Comparison of ENCODE assay signal across 8 cellular contexts in genomic region chrX:113929004-113929403, GRCh38.
DNase-seq lines count a peak whose midpoint lies in the region; ATAC-seq and TF ChIP-seq lines count a peak whose summit lies in the region.

No MANE protein-coding gene starts in this region.

- peak; percentile 89 for TF ChIP-seq RAD21 in SK-N-SH (IDR thresholded peaks at IDR 0.05; ENCODE audit: low read length)

- no peak for ATAC-seq in psoas muscle

- no peak overlapping the region for H3K9ac ChIP-seq in SK-N-SH

- H3K9me2 ChIP-seq in SK-N-SH, result no peaks in the 10 kb centered on the region

- no peaks in the 10 kb centered on the region for H3K79me2 ChIP-seq in SK-N-SH (ENCODE audit: insufficient read depth)

- no peak overlapping the region for H3K27ac ChIP-seq in SK-N-SH (ENCODE audit: low read depth in 2 of 2, low read length in 1 of 2)
- H3K27ac ChIP-seq in psoas muscle, result no peak overlapping the region

- TF ChIP-seq CTCF in SK-N-SH (IDR thresholded peaks at IDR 0.05) (peak; percentile 77), psoas muscle (IDR thresholded peaks at IDR 0.05) (no peak)

- POLR2A ChIA-PET in SK-N-SH (lab: Yijun Ruan, JAX), result no interaction called here

- WGBS in SK-N-SH (ENCODE audit: low lambda C conversion rate), result 13% methylated on average over 3 of the region's 3 CpGs
- 24 to 49% (median 43%) methylated on average over 3 of the region's 3 CpGs for WGBS in psoas muscle, 3 donors

- peaks cover 5% of the 10 kb centered on the region for H3F3A ChIP-seq in SK-N-SH (replicated peaks; ENCODE audit: insufficient read depth)

- H2AFZ ChIP-seq in SK-N-SH (ENCODE audit: low read depth), result no peak overlapping the region

- H3K9me3 ChIP-seq in SK-N-SH, result no peaks in the 10 kb centered on the region
- peaks cover 10% of the 10 kb centered on the region for H3K9me3 ChIP-seq in psoas muscle

- DNase-seq in GDM1 (lab: John Stamatoyannopoulos, UW), result peak; percentile 5
- peak; percentile 21 for DNase-seq in HuH-7 (ENCODE audit: low spot score)
- DNase-seq in SK-N-SH, result peak; percentile 52
- DNase-seq in iPS DF 19.7 (ENCODE audit: low read depth, low spot score), result peak; percentile 81
- DNase-seq in stimulated activated CD4-positive, alpha-beta T cell treated with anti-CD3 and anti-CD28 coated beads, Interleukin-12 subunit alpha, Interleukin-12 subunit beta, amount 100 ng/mL, for 4 hours, result no peak
- no peak for DNase-seq in NCI-H187 treated with DMSO at 0.1 percent for 48 hours (lab: John Stamatoyannopoulos, UW)
- DNase-seq in psoas muscle, result no peak
- no peak for DNase-seq in cardiac septum (ENCODE audit: low spot score)

- H3K4me1 ChIP-seq in SK-N-SH (ENCODE audit: control insufficient read depth in 1 of 2, insufficient read depth in 2 of 2, low read depth in 1 of 2, low read length in 1 of 2) (no peaks in the 10 kb centered on the region), psoas muscle (no peaks in the 10 kb centered on the region)

- no peaks in the 10 kb centered on the region; the same call in 1 of the 2 replicates for H3K27me3 ChIP-seq in SK-N-SH (ENCODE audit: insufficient read depth)
- H3K27me3 ChIP-seq in psoas muscle (ENCODE audit: insufficient read depth in 3 of 3, low read length in 2 of 3), result peaks cover 0 to 11% (median 0%) of the 10 kb centered on the region in 3 donors

- H4K20me1 ChIP-seq in SK-N-SH (ENCODE audit: insufficient read depth), result no peaks in the 10 kb centered on the region

- no peak for TF ChIP-seq EP300 in SK-N-SH (IDR thresholded peaks at IDR 0.05; ENCODE audit: borderline replicate concordance in 1 of 2, low read depth in 1 of 2, low read length in 1 of 2)

- no peak overlapping the region for H3K4me3 ChIP-seq in SK-N-SH (ENCODE audit: low read depth in 2 of 2, low read length in 1 of 2)
- no peak overlapping the region for H3K4me3 ChIP-seq in psoas muscle

- H3K36me3 ChIP-seq in SK-N-SH (replicated peaks in 1 of 2; ENCODE audit: control insufficient read depth in 1 of 2, insufficient read depth in 2 of 2, low read length in 1 of 2), result no peaks in the 10 kb centered on the region
- H3K36me3 ChIP-seq in psoas muscle (ENCODE audit: insufficient read depth in 1 of 2, low read depth in 1 of 2), result no peaks in the 10 kb centered on the region

- intact Hi-C loops in psoas muscle (cut with DNase I), result loop anchor here in 1 of 2 donors (10.0 kb wide), 1 partner anchor 56 kb away; no protein-coding TSS in a partner anchor
- intact Hi-C loops in cardiac septum (cut with DNase I), result no loop called here

- H3K4me2 ChIP-seq in SK-N-SH, result no peak overlapping the region

- CTCF ChIA-PET in SK-N-SH (lab: Yijun Ruan, JAX), result interaction anchor here (0.8 to 1.2 kb wide), 2 partner anchors 74 to 149 kb away, joined by 3 read pairs; no protein-coding TSS in a partner anchor

TF ChIP-seq in SK-N-SH, 30 proteins besides CTCF, POLR2A, EP300 and RAD21:
- TF ChIP-seq SMC3 (IDR thresholded peaks at IDR 0.05; ENCODE audit: low read depth, low read length), result peak; percentile 82
- TF ChIP-seq RCOR1 (IDR thresholded peaks at IDR 0.05; ENCODE audit: low read length), result no peak
- TF ChIP-seq, protein P1, sequence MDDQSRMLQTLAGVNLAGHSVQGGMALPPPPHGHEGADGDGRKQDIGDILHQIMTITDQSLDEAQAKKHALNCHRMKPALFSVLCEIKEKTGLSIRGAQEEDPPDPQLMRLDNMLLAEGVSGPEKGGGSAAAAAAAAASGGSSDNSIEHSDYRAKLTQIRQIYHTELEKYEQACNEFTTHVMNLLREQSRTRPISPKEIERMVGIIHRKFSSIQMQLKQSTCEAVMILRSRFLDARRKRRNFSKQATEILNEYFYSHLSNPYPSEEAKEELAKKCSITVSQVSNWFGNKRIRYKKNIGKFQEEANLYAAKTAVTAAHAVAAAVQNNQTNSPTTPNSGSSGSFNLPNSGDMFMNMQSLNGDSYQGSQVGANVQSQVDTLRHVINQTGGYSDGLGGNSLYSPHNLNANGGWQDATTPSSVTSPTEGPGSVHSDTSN (IDR thresholded peaks at IDR 0.05), result no peak
- TF ChIP-seq GATA2 (CRISPR knock-in tag; IDR thresholded peaks at IDR 0.05), result 0 out of 2 replicates have a peak, but pooled peaks have one; percentile 21
- TF ChIP-seq TEAD4 (IDR thresholded peaks at IDR 0.05; ENCODE audit: borderline replicate concordance, insufficient read depth), result 0 out of 2 replicates have a peak, but pooled peaks have one; percentile 16
- no peak for TF ChIP-seq NFIC (IDR thresholded peaks at IDR 0.05; ENCODE audit: borderline replicate concordance)

Comparison
In these comparisons a context has a peak if more than half of its experiments do, and no peak if none do; other contexts are left out.
1. DNase-seq: peak in GDM1 (single experiment), HuH-7 (single experiment), SK-N-SH (single experiment) and iPS DF 19.7 (single experiment); none in stimulated activated CD4-positive, alpha-beta T cell treated with anti-CD3 and anti-CD28 coated beads, Interleukin-12 subunit alpha, Interleukin-12 subunit beta, amount 100 ng/mL, for 4 hours (single experiment), NCI-H187 treated with DMSO at 0.1 percent for 48 hours (single experiment), psoas muscle (0 of 2) and cardiac septum (single experiment).